Comparison of ENCODE assay signal across 14 cellular contexts in genomic region chr16:29940656-29941055, GRCh38. TPM values are rescaled to one million over a fixed set of nuclear protein-coding genes. Genes with fewer than 3 reads are reported as not detected.
DNase-seq lines count a peak whose midpoint lies in the region; ATAC-seq, FAIRE-seq and TF ChIP-seq lines count a peak whose summit lies in the region.
"Had no signal": no experiment of that assay in that cellular context is flagged by ENCODE, and none has a peak within 500 bp of the region (broad histone marks: within the 10 kb centered on the region; RNA-seq: fewer than 3 reads in every experiment).

No MANE protein-coding gene starts in this region.

- no peak for TF ChIP-seq EP300 in HepG2 (IDR thresholded peaks at IDR 0.05; ENCODE audit: low read depth in 2 of 2, low read length in 2 of 2)
- no peak for TF ChIP-seq EP300 in HepG2 (CRISPR knock-in tag; IDR thresholded peaks at IDR 0.05; ENCODE audit: borderline replicate concordance)

- no peak for TF ChIP-seq RAD21 in HepG2 (CRISPR knock-in tag; IDR thresholded peaks at IDR 0.05)

- no peaks in the 10 kb centered on the region for H3K9me3 Mint-ChIP-seq in activated T-cell treated with anti-CD3 and anti-CD28 coated beads, Interleukin-2, amount 50 U/mL, for 72 hours
- H3K9me3 Mint-ChIP-seq: HFFc6 had no signal

- POLR2A ChIA-PET in HepG2 (lab: Yijun Ruan, JAX), result interaction anchor here (1.2 to 6.3 kb wide), 2 partner anchors 14 to 41 kb away, joined by 3 to 59 read pairs; partner anchors contain the start of genes ASPHD1, KCTD13 and SEZ6L2

- WGBS in HepG2 (ENCODE audit: low lambda C conversion rate), result 43% methylated on average over 4 of the region's 4 CpGs
- WGBS in right lobe of liver (ENCODE audit: insufficient coverage, low coverage, low lambda C conversion rate, missing lambda C conversion rate), result 67% methylated on average over 1 of the region's 4 CpGs

- H3K27me3 Mint-ChIP-seq in activated T-cell treated with anti-CD3 and anti-CD28 coated beads, Interleukin-2, amount 50 U/mL, for 72 hours (ENCODE audit: low read depth), result peaks cover 19% of the 10 kb centered on the region

- CTCF ChIA-PET in HepG2 (lab: Yijun Ruan, JAX; ENCODE audit: low intra/inter-chr PET ratio, low total read pairs), result no interaction called here

- H3K27ac ChIP-seq in HepG2 (ENCODE audit: extremely low read length, insufficient read depth, low read length) (no peak overlapping the region), right lobe of liver (no peak overlapping the region), layer of hippocampus (ENCODE audit: low read depth, low read length) (peak overlapping the region; percentile 42)
- H3K27ac ChIP-seq: SJCRH30 had no signal

- H3K36me3 Mint-ChIP-seq in activated T-cell treated with anti-CD3 and anti-CD28 coated beads, Interleukin-2, amount 50 U/mL, for 72 hours (ENCODE audit: insufficient read depth in 2 of 2), result no peaks in the 10 kb centered on the region

- H3K9me3 ChIP-seq in HepG2 (ENCODE audit: low read length) (no peaks in the 10 kb centered on the region), right lobe of liver (no peaks in the 10 kb centered on the region)
- H3K9me3 ChIP-seq: SJCRH30 had no signal

- H3K4me2 ChIP-seq in HepG2 (ENCODE audit: low read depth, low read length), result no peak overlapping the region

- no peak for DNase-seq in HepG2 (ENCODE audit: low spot score)
- DNase-seq in right lobe of liver, result no peak
- peak; percentile 13 for DNase-seq in astrocyte of the spinal cord (ENCODE audit: low read depth, low spot score)
- DNase-seq in activated T-cell treated with anti-CD3 and anti-CD28 coated beads, Interleukin-2, amount 50 U/mL, for 72 hours, result no peak
- DNase-seq: HFFc6, NCI-H1436, NCI-H2107, NCI-H526 treated with DMSO at 0.1 percent for 48 hours, SJCRH30 had no signal

- no peak for FAIRE-seq in HepG2 (lab: Jason Lieb, UNC)
- FAIRE-seq: A204.1 had no signal

- no peaks in the 10 kb centered on the region for H3K79me2 ChIP-seq in HepG2 (ENCODE audit: insufficient read depth, low read length)

- in situ Hi-C loops in HepG2 (cut with HindIII; ENCODE audit: extremely low pct_ligation_motif_present, low pct_unique_long_range_greater_than_20kb), result no loop called here
- in situ Hi-C loops in astrocyte of the spinal cord (cut with HindIII; ENCODE audit: low sequenced_read_pairs), result no loop called here

- no TSS peak for BruUV-seq in HepG2 (replicated peaks; lab: Mats Ljungman, UMichigan)

- H3K27me3 ChIP-seq in HepG2 (ENCODE audit: control insufficient read depth in 1 of 2, insufficient read depth in 2 of 2, low read length in 2 of 2) (no peaks in the 10 kb centered on the region), right lobe of liver (no peaks in the 10 kb centered on the region), layer of hippocampus (ENCODE audit: control insufficient read depth, insufficient read depth, low read length) (no peaks in the 10 kb centered on the region)
- H3K27me3 ChIP-seq: SJCRH30 had no signal

- no peaks in the 10 kb centered on the region for H4K20me1 ChIP-seq in HepG2 (ENCODE audit: insufficient read depth, low read length)

- no peak overlapping the region for H3K27ac Mint-ChIP-seq in activated T-cell treated with anti-CD3 and anti-CD28 coated beads, Interleukin-2, amount 50 U/mL, for 72 hours
- H3K27ac Mint-ChIP-seq: HFFc6 had no signal

- no peak overlapping the region for H3K9ac ChIP-seq in HepG2 (ENCODE audit: insufficient read depth, low read depth, low read length)

- H3K36me3 ChIP-seq in HepG2 (replicated peaks in 1 of 2; ENCODE audit: control insufficient read depth in 1 of 2, insufficient read depth in 2 of 2, low read length in 2 of 2) (no peaks in the 10 kb centered on the region), right lobe of liver (no peaks in the 10 kb centered on the region)
- H3K36me3 ChIP-seq: SJCRH30 had no signal

- H3K4me3 Mint-ChIP-seq in activated T-cell treated with anti-CD3 and anti-CD28 coated beads, Interleukin-2, amount 50 U/mL, for 72 hours, result no peak overlapping the region
- H3K4me3 Mint-ChIP-seq: HFFc6 had no signal

- H3K4me3 ChIP-seq in HepG2 (replicated peaks in 1 of 3; ENCODE audit: insufficient read depth in 1 of 3, low read depth in 2 of 3, low read length in 3 of 3), result no peak overlapping the region
- H3K4me3 ChIP-seq in right lobe of liver, result no peak overlapping the region
- H3K4me3 ChIP-seq in astrocyte of the spinal cord (ENCODE audit: low read depth, low read length), result no peak overlapping the region
- H3K4me3 ChIP-seq: SJCRH30 had no signal

- intact Hi-C loops in HepG2 (cut with micrococcal nuclease; ENCODE audit: unreplicated experiment), result no loop called here
- intact Hi-C loops in right lobe of liver (cut with DNase I), result no loop called here

- TF ChIP-seq POLR2A in HepG2 (IDR thresholded peaks at IDR 0.05; ENCODE audit: insufficient read depth in 1 of 2, low read depth in 2 of 2, low read length in 2 of 2) (no peak), right lobe of liver (IDR thresholded peaks at IDR 0.05) (no peak)

- TF ChIP-seq CTCF in HepG2 (CRISPR knock-in tag; IDR thresholded peaks at IDR 0.05), result no peak
- TF ChIP-seq CTCF in right lobe of liver (IDR thresholded peaks at IDR 0.05), result no peak
- TF ChIP-seq CTCF in astrocyte of the spinal cord (IDR thresholded peaks at IDR 0.05; ENCODE audit: low read depth, low read length), result no peak

- ATAC-seq in HepG2, result no peak
- no peak for ATAC-seq in right lobe of liver
- no peak for ATAC-seq in HG03521 (IDR thresholded peaks at IDR 0.05; ENCODE audit: unreplicated experiment)
- ATAC-seq in HG03457 (IDR thresholded peaks at IDR 0.05; ENCODE audit: unreplicated experiment), result no peak
- no peak for ATAC-seq in HG03039 (IDR thresholded peaks at IDR 0.05; ENCODE audit: unreplicated experiment)
- no peak for ATAC-seq in activated T-cell treated with anti-CD3 and anti-CD28 coated beads, Interleukin-2, amount 50 U/mL, for 72 hours (replicated peaks in 1 of 2)

- peaks cover 7% of the 10 kb centered on the region for H3K4me1 Mint-ChIP-seq in activated T-cell treated with anti-CD3 and anti-CD28 coated beads, Interleukin-2, amount 50 U/mL, for 72 hours (ENCODE audit: low read depth)

- H2AFZ ChIP-seq in HepG2 (ENCODE audit: low read length), result no peak overlapping the region

- H3K4me1 ChIP-seq in HepG2 (ENCODE audit: insufficient read depth, low read length), result peaks cover 38% of the 10 kb centered on the region
- H3K4me1 ChIP-seq in right lobe of liver, result no peaks in the 10 kb centered on the region

RNA-seq across cellular contexts. Expression of gene KCTD13, which starts 14.6 kb away (rescaled TPM):
- total RNA-seq in HepG2 (2016; rRNA removed; fragmentation: Illumina TruSeq; extraction: Trizol), result 3.9 and 6.3 TPM in 2 replicates
- 5.8 and 7.7 TPM in 2 replicates for total RNA-seq in HepG2 (2016; cell fraction: cytosol; rRNA removed; fragmentation: Illumina TruSeq; extraction: Trizol; ENCODE audit: low read depth)
- 2.8 and 7.4 TPM in 2 replicates for total RNA-seq in HepG2 (2016; cell fraction: insoluble cytoplasmic fraction; rRNA removed; fragmentation: Illumina TruSeq; extraction: Trizol)
- total RNA-seq in HepG2 (2016; cell fraction: membrane; rRNA removed; fragmentation: Illumina TruSeq; extraction: Trizol), result 7.3 and 8.6 TPM in 2 replicates
- total RNA-seq in HepG2 (2016; cell fraction: nucleus; rRNA removed; fragmentation: Illumina TruSeq; extraction: Trizol), result 9.6 and 9.7 TPM in 2 replicates
- polyA plus RNA-seq in HepG2 (2011; rRNA removed), result 14.7 and 15.2 TPM in 2 replicates
- 8.7 and 10.2 TPM in 2 replicates for polyA plus RNA-seq in HepG2 (2011; cell fraction: cytosol; rRNA removed)
- polyA plus RNA-seq in HepG2 (2011; cell fraction: nucleus; rRNA removed), result 37.3 and 41.9 TPM in 2 replicates
- polyA plus RNA-seq in HepG2 (2012), result 8.8 and 11.0 TPM in 2 replicates
- 5.4 and 7.2 TPM in 2 replicates for polyA plus RNA-seq in HepG2 (2016; cell fraction: cytosol; fragmentation: Illumina TruSeq; extraction: Trizol; ENCODE audit: low read depth)
- 6.8 and 8.7 TPM in 2 replicates for polyA plus RNA-seq in HepG2 (2016; cell fraction: insoluble cytoplasmic fraction; fragmentation: Illumina TruSeq; extraction: Trizol; ENCODE audit: low read depth)
- polyA plus RNA-seq in HepG2 (2016; cell fraction: membrane; fragmentation: Illumina TruSeq; extraction: Trizol; ENCODE audit: low read depth), result 8.5 and 8.9 TPM in 2 replicates
- 31.0 and 34.1 TPM in 2 replicates for polyA plus RNA-seq in HepG2 (2016; cell fraction: nucleus; fragmentation: Illumina TruSeq; extraction: Trizol; ENCODE audit: insufficient read depth, low read depth)
- 17.9 and 20.7 TPM in 2 replicates for polyA minus RNA-seq in HepG2 (2011; rRNA and poly(A)+ RNA removed; ENCODE audit: low replicate concordance)
- polyA minus RNA-seq in HepG2 (2011; cell fraction: cytosol; rRNA and poly(A)+ RNA removed), result 4.5 and 5.2 TPM in 2 replicates
- 18.8 and 20.0 TPM in 2 replicates for polyA minus RNA-seq in HepG2 (2011; cell fraction: nucleus; rRNA and poly(A)+ RNA removed)
- total RNA-seq in right lobe of liver, result 10 to 100 TPM in 1 of 6 experiments, 1 to 10 TPM in 5; 5.4 to 13.5 (median 7.2) TPM
- total RNA-seq in activated T-cell treated with anti-CD3 and anti-CD28 coated beads, Interleukin-2, amount 50 U/mL, for 72 hours, result 10 to 100 TPM; 45.3 to 46.8 TPM

RNA-seq across cellular contexts. Expression of gene TMEM219, which starts 21.2 kb away (rescaled TPM):
- total RNA-seq in HepG2 (2016; rRNA removed; fragmentation: Illumina TruSeq; extraction: Trizol) (64.5 and 105 TPM in 2 replicates), right lobe of liver (10 to 100 TPM; 49.9 to 75.9 (median 57.1) TPM)
- 761 and 811 TPM in 2 replicates for total RNA-seq in HepG2 (2016; cell fraction: cytosol; rRNA removed; fragmentation: Illumina TruSeq; extraction: Trizol; ENCODE audit: low read depth)
- total RNA-seq in HepG2 (2016; cell fraction: insoluble cytoplasmic fraction; rRNA removed; fragmentation: Illumina TruSeq; extraction: Trizol), result 62.0 and 109 TPM in 2 replicates
- total RNA-seq in HepG2 (2016; cell fraction: membrane; rRNA removed; fragmentation: Illumina TruSeq; extraction: Trizol), result 407 and 415 TPM in 2 replicates
- 62.1 and 65.6 TPM in 2 replicates for total RNA-seq in HepG2 (2016; cell fraction: nucleus; rRNA removed; fragmentation: Illumina TruSeq; extraction: Trizol)
- polyA plus RNA-seq in HepG2 (2011; rRNA removed), result 115 and 151 TPM in 2 replicates
- 126 and 145 TPM in 2 replicates for polyA plus RNA-seq in HepG2 (2011; cell fraction: cytosol; rRNA removed)
- polyA plus RNA-seq in HepG2 (2011; cell fraction: nucleus; rRNA removed), result 259 and 324 TPM in 2 replicates
- 94.7 and 126 TPM in 2 replicates for polyA plus RNA-seq in HepG2 (2012)
- 761 and 764 TPM in 2 replicates for polyA plus RNA-seq in HepG2 (2016; cell fraction: cytosol; fragmentation: Illumina TruSeq; extraction: Trizol; ENCODE audit: low read depth)
- 53.8 and 60.5 TPM in 2 replicates for polyA plus RNA-seq in HepG2 (2016; cell fraction: insoluble cytoplasmic fraction; fragmentation: Illumina TruSeq; extraction: Trizol; ENCODE audit: low read depth)
- 363 and 365 TPM in 2 replicates for polyA plus RNA-seq in HepG2 (2016; cell fraction: membrane; fragmentation: Illumina TruSeq; extraction: Trizol; ENCODE audit: low read depth)
- 104 and 107 TPM in 2 replicates for polyA plus RNA-seq in HepG2 (2016; cell fraction: nucleus; fragmentation: Illumina TruSeq; extraction: Trizol; ENCODE audit: insufficient read depth, low read depth)
- 49.5 and 97.0 TPM in 2 replicates for polyA minus RNA-seq in HepG2 (2011; rRNA and poly(A)+ RNA removed; ENCODE audit: low replicate concordance)
- polyA minus RNA-seq in HepG2 (2011; cell fraction: cytosol; rRNA and poly(A)+ RNA removed), result 34.3 and 40.4 TPM in 2 replicates
- 48.5 and 65.4 TPM in 2 replicates for polyA minus RNA-seq in HepG2 (2011; cell fraction: nucleus; rRNA and poly(A)+ RNA removed)
- total RNA-seq in activated T-cell treated with anti-CD3 and anti-CD28 coated beads, Interleukin-2, amount 50 U/mL, for 72 hours, result 10 to 100 TPM; 84.5 to 84.7 TPM

RNA-seq across cellular contexts. Expression of gene TAOK2, which starts 33.0 kb away (rescaled TPM):
- 27.6 and 43.2 TPM in 2 replicates for total RNA-seq in HepG2 (2016; rRNA removed; fragmentation: Illumina TruSeq; extraction: Trizol)
- 7.5 and 7.7 TPM in 2 replicates for total RNA-seq in HepG2 (2016; cell fraction: cytosol; rRNA removed; fragmentation: Illumina TruSeq; extraction: Trizol; ENCODE audit: low read depth)
- total RNA-seq in HepG2 (2016; cell fraction: insoluble cytoplasmic fraction; rRNA removed; fragmentation: Illumina TruSeq; extraction: Trizol), result 23.0 and 42.5 TPM in 2 replicates
- 15.4 TPM in 2 replicates for total RNA-seq in HepG2 (2016; cell fraction: membrane; rRNA removed; fragmentation: Illumina TruSeq; extraction: Trizol)
- total RNA-seq in HepG2 (2016; cell fraction: nucleus; rRNA removed; fragmentation: Illumina TruSeq; extraction: Trizol), result 36.7 and 42.5 TPM in 2 replicates
- 17.4 and 24.8 TPM in 2 replicates for polyA plus RNA-seq in HepG2 (2011; rRNA removed)
- polyA plus RNA-seq in HepG2 (2011; cell fraction: cytosol; rRNA removed), result 10.9 and 13.5 TPM in 2 replicates
- polyA plus RNA-seq in HepG2 (2011; cell fraction: nucleus; rRNA removed), result 101 and 105 TPM in 2 replicates
- polyA plus RNA-seq in HepG2 (2012), result 15.5 and 21.1 TPM in 2 replicates
- 1.7 and 1.9 TPM in 2 replicates for polyA plus RNA-seq in HepG2 (2016; cell fraction: cytosol; fragmentation: Illumina TruSeq; extraction: Trizol; ENCODE audit: low read depth)
- polyA plus RNA-seq in HepG2 (2016; cell fraction: insoluble cytoplasmic fraction; fragmentation: Illumina TruSeq; extraction: Trizol; ENCODE audit: low read depth), result 15.8 and 17.9 TPM in 2 replicates
- 3.8 and 4.5 TPM in 2 replicates for polyA plus RNA-seq in HepG2 (2016; cell fraction: membrane; fragmentation: Illumina TruSeq; extraction: Trizol; ENCODE audit: low read depth)
- 80.3 and 83.9 TPM in 2 replicates for polyA plus RNA-seq in HepG2 (2016; cell fraction: nucleus; fragmentation: Illumina TruSeq; extraction: Trizol; ENCODE audit: insufficient read depth, low read depth)
- 28.3 and 32.0 TPM in 2 replicates for polyA minus RNA-seq in HepG2 (2011; rRNA and poly(A)+ RNA removed; ENCODE audit: low replicate concordance)
- 14.9 and 15.1 TPM in 2 replicates for polyA minus RNA-seq in HepG2 (2011; cell fraction: cytosol; rRNA and poly(A)+ RNA removed)
- polyA minus RNA-seq in HepG2 (2011; cell fraction: nucleus; rRNA and poly(A)+ RNA removed), result 27.7 and 31.1 TPM in 2 replicates
- 10 to 100 TPM; 15.8 to 19.6 (median 17.2) TPM for total RNA-seq in right lobe of liver
- 10 to 100 TPM; 31.1 to 35.0 TPM for total RNA-seq in activated T-cell treated with anti-CD3 and anti-CD28 coated beads, Interleukin-2, amount 50 U/mL, for 72 hours

RNA-seq across cellular contexts. Expression of gene ASPHD1, which starts 40.4 kb away (rescaled TPM):
- total RNA-seq in HepG2 (2016; rRNA removed; fragmentation: Illumina TruSeq; extraction: Trizol) (15.6 and 19.7 TPM in 2 replicates), right lobe of liver (under 1 TPM in 2 of 6 experiments, not detected in 4; 0.38 to 0.50 TPM)
- 24.1 and 26.2 TPM in 2 replicates for total RNA-seq in HepG2 (2016; cell fraction: cytosol; rRNA removed; fragmentation: Illumina TruSeq; extraction: Trizol; ENCODE audit: low read depth)
- 15.4 and 16.9 TPM in 2 replicates for total RNA-seq in HepG2 (2016; cell fraction: insoluble cytoplasmic fraction; rRNA removed; fragmentation: Illumina TruSeq; extraction: Trizol)
- 20.0 and 24.1 TPM in 2 replicates for total RNA-seq in HepG2 (2016; cell fraction: membrane; rRNA removed; fragmentation: Illumina TruSeq; extraction: Trizol)
- 11.4 and 16.6 TPM in 2 replicates for total RNA-seq in HepG2 (2016; cell fraction: nucleus; rRNA removed; fragmentation: Illumina TruSeq; extraction: Trizol)
- 13.1 and 15.6 TPM in 2 replicates for polyA plus RNA-seq in HepG2 (2011; rRNA removed)
- 13.1 and 24.4 TPM in 2 replicates for polyA plus RNA-seq in HepG2 (2011; cell fraction: cytosol; rRNA removed)
- 19.1 and 19.6 TPM in 2 replicates for polyA plus RNA-seq in HepG2 (2011; cell fraction: nucleus; rRNA removed)
- 21.4 and 27.6 TPM in 2 replicates for polyA plus RNA-seq in HepG2 (2012)
- polyA plus RNA-seq in HepG2 (2016; cell fraction: cytosol; fragmentation: Illumina TruSeq; extraction: Trizol; ENCODE audit: low read depth), result 40.7 and 41.8 TPM in 2 replicates
- polyA plus RNA-seq in HepG2 (2016; cell fraction: insoluble cytoplasmic fraction; fragmentation: Illumina TruSeq; extraction: Trizol; ENCODE audit: low read depth), result 24.8 and 27.8 TPM in 2 replicates
- polyA plus RNA-seq in HepG2 (2016; cell fraction: membrane; fragmentation: Illumina TruSeq; extraction: Trizol; ENCODE audit: low read depth), result 36.3 and 40.4 TPM in 2 replicates
- polyA plus RNA-seq in HepG2 (2016; cell fraction: nucleus; fragmentation: Illumina TruSeq; extraction: Trizol; ENCODE audit: insufficient read depth, low read depth), result 44.0 and 50.6 TPM in 2 replicates
- polyA minus RNA-seq in HepG2 (2011; rRNA and poly(A)+ RNA removed; ENCODE audit: low replicate concordance), result 9.7 and 9.8 TPM in 2 replicates
- 7.6 and 9.7 TPM in 2 replicates for polyA minus RNA-seq in HepG2 (2011; cell fraction: cytosol; rRNA and poly(A)+ RNA removed)
- polyA minus RNA-seq in HepG2 (2011; cell fraction: nucleus; rRNA and poly(A)+ RNA removed), result 5.4 and 8.5 TPM in 2 replicates
- total RNA-seq in activated T-cell treated with anti-CD3 and anti-CD28 coated beads, Interleukin-2, amount 50 U/mL, for 72 hours, result under 1 TPM; 0.82 to 0.93 TPM

RNA-seq across cellular contexts. Expression of gene SEZ6L2, which starts 41.3 kb away (rescaled TPM):
- 6.6 and 14.9 TPM in 2 replicates for total RNA-seq in HepG2 (2016; rRNA removed; fragmentation: Illumina TruSeq; extraction: Trizol)
- total RNA-seq in HepG2 (2016; cell fraction: cytosol; rRNA removed; fragmentation: Illumina TruSeq; extraction: Trizol; ENCODE audit: low read depth), result 3.7 and 4.1 TPM in 2 replicates
- total RNA-seq in HepG2 (2016; cell fraction: insoluble cytoplasmic fraction; rRNA removed; fragmentation: Illumina TruSeq; extraction: Trizol), result 6.3 and 16.9 TPM in 2 replicates
- total RNA-seq in HepG2 (2016; cell fraction: membrane; rRNA removed; fragmentation: Illumina TruSeq; extraction: Trizol), result 4.3 and 4.9 TPM in 2 replicates
- total RNA-seq in HepG2 (2016; cell fraction: nucleus; rRNA removed; fragmentation: Illumina TruSeq; extraction: Trizol), result 21.8 and 29.5 TPM in 2 replicates
- 16.9 and 30.7 TPM in 2 replicates for polyA plus RNA-seq in HepG2 (2011; rRNA removed)
- 12.5 and 15.5 TPM in 2 replicates for polyA plus RNA-seq in HepG2 (2011; cell fraction: cytosol; rRNA removed)
- 35.5 and 38.0 TPM in 2 replicates for polyA plus RNA-seq in HepG2 (2011; cell fraction: nucleus; rRNA removed)
- 37.5 and 51.6 TPM in 2 replicates for polyA plus RNA-seq in HepG2 (2012)
- 3.0 TPM in 2 replicates for polyA plus RNA-seq in HepG2 (2016; cell fraction: cytosol; fragmentation: Illumina TruSeq; extraction: Trizol; ENCODE audit: low read depth)
- polyA plus RNA-seq in HepG2 (2016; cell fraction: insoluble cytoplasmic fraction; fragmentation: Illumina TruSeq; extraction: Trizol; ENCODE audit: low read depth), result 11.5 and 16.2 TPM in 2 replicates
- 4.0 and 4.3 TPM in 2 replicates for polyA plus RNA-seq in HepG2 (2016; cell fraction: membrane; fragmentation: Illumina TruSeq; extraction: Trizol; ENCODE audit: low read depth)
- 54.8 and 59.9 TPM in 2 replicates for polyA plus RNA-seq in HepG2 (2016; cell fraction: nucleus; fragmentation: Illumina TruSeq; extraction: Trizol; ENCODE audit: insufficient read depth, low read depth)
- polyA minus RNA-seq in HepG2 (2011; rRNA and poly(A)+ RNA removed; ENCODE audit: low replicate concordance), result 3.1 and 15.3 TPM in 2 replicates
- 14.8 and 23.0 TPM in 2 replicates for polyA minus RNA-seq in HepG2 (2011; cell fraction: cytosol; rRNA and poly(A)+ RNA removed)
- polyA minus RNA-seq in HepG2 (2011; cell fraction: nucleus; rRNA and poly(A)+ RNA removed), result 5.0 and 6.7 TPM in 2 replicates
- under 1 TPM; 0.15 to 0.56 (median 0.32) TPM for total RNA-seq in right lobe of liver
- total RNA-seq in activated T-cell treated with anti-CD3 and anti-CD28 coated beads, Interleukin-2, amount 50 U/mL, for 72 hours, result under 1 TPM; 0.31 to 0.44 TPM
- total RNA-seq: SJCRH30 had no signal
